7 cellular contexts compared by ENCODE assay signal in genomic region chr1:162966608-162967007, GRCh38.
"Had no signal": no experiment of that assay in that cellular context is flagged by ENCODE, and none has a peak within 500 bp of the region (broad histone marks: within the 10 kb centered on the region; RNA-seq: fewer than 3 reads in every experiment).

No MANE protein-coding gene starts in this region.

- H3K9me3 ChIP-seq: HAP-1 had no signal

- H3K36me3 ChIP-seq: HAP-1 had no signal

- H3K9ac ChIP-seq: GM23248 had no signal

- ATAC-seq: HCT116, HepG2 had no signal

- DNase-seq: GM23248, GOT3, H7 had no signal

- H3K4me1 ChIP-seq: HAP-1 had no signal

- H3K27ac ChIP-seq: GM23248, HL-60 had no signal

- H2AFZ ChIP-seq: GM23248 had no signal

- H3K4me3 ChIP-seq: GM23248, HAP-1 had no signal
